In genomic region chr7:32728412-32729334, GRCh38 we compare ENCODE assay signal across 8 cellular contexts.
DNase-seq lines count a peak whose midpoint lies in the region; ATAC-seq and TF ChIP-seq lines count a peak whose summit lies in the region.
"Not testable (repeated sequence)": the region's sequence is repeated elsewhere in the genome, so short reads cannot be mapped to it uniquely, and the experiment has no call there.

No MANE protein-coding gene starts in this region.

- H3K79me2 ChIP-seq in MM.1S (ENCODE audit: low read length) = peaks cover 21% of the 10 kb centered on the region
- peaks cover 43% of the 10 kb centered on the region for H3K79me2 ChIP-seq in neural progenitor cell (ENCODE audit: low read depth)

- not testable (repeated sequence) for TF ChIP-seq POLR2A in testis (IDR thresholded peaks at IDR 0.05)

- ATAC-seq in activated naive CD4-positive, alpha-beta T cell treated with anti-CD3 and anti-CD28 coated beads, Interleukin-2, amount 50 U/mL, for 72 hours = peak; percentile 79 to 81

- H3K27me3 Mint-ChIP-seq in neural progenitor cell (ENCODE audit: insufficient read depth, low read depth) = not testable (repeated sequence)

- H3K9me3 Mint-ChIP-seq in activated naive CD4-positive, alpha-beta T cell treated with anti-CD3 and anti-CD28 coated beads, Interleukin-2, amount 50 U/mL, for 72 hours; neural progenitor cell: not testable (repeated sequence)

- H3K4me1 Mint-ChIP-seq in neural progenitor cell = peaks cover 14% of the 10 kb centered on the region

- CTCF ChIA-PET in HEK293T (lab: Yijun Ruan, JAX) = not testable (repeated sequence)

- 0 out of 2 replicates have a peak overlapping the region, but pooled peaks have one; percentile 74 for H2AFZ ChIP-seq in MM.1S (ENCODE audit: low read length)
- H2AFZ ChIP-seq in neural progenitor cell (replicated peaks) = peak overlapping the region; percentile 96

- H3F3A ChIP-seq in MM.1S (ENCODE audit: insufficient read depth, low read length) = peaks cover 18% of the 10 kb centered on the region
- H3F3A ChIP-seq in neural progenitor cell (ENCODE audit: low read depth) = peaks cover 18% of the 10 kb centered on the region

- POLR2A ChIA-PET in HEK293T (lab: Yijun Ruan, JAX) = not testable (repeated sequence)

- intact Hi-C loops in testis (cut with DNase I; ENCODE audit: low total_unique reads) = not testable (repeated sequence)

- H3K9ac ChIP-seq in MM.1S (ENCODE audit: low read length) (peak overlapping the region; percentile 60; the same call in 1 of the 2 replicates), neural progenitor cell (peak overlapping the region; percentile 49)

- H3K4me2 ChIP-seq in MM.1S (ENCODE audit: low read depth, low read length) = peak overlapping the region; percentile 47; the same call in 1 of the 2 replicates
- H3K4me2 ChIP-seq in neural progenitor cell = peak overlapping the region; percentile 80

- peak overlapping the region; percentile 86 for H3K4me3 Mint-ChIP-seq in neural progenitor cell

- 0% methylated on average over 45 of the region's 111 CpGs; no CpG with 5 or more reads in 1 of the 2 donors for WGBS in testis, 2 donors

- H3K4me1 ChIP-seq in MM.1S (ENCODE audit: low read length); neural progenitor cell; testis: not testable (repeated sequence)

- H3K27ac Mint-ChIP-seq in activated naive CD4-positive, alpha-beta T cell treated with anti-CD3 and anti-CD28 coated beads, Interleukin-2, amount 50 U/mL, for 72 hours; neural progenitor cell: not testable (repeated sequence)

- DNase-seq in GM03348 (ENCODE audit: low spot score) (peak; percentile 66), HEK293T (ENCODE audit: extremely low spot score) (peak; percentile 36), MM.1S (peak; percentile 72), SK-N-DZ (ENCODE audit: low spot score) (peak; percentile 75), germinal center (ENCODE audit: low spot score) (peak; percentile 8), neural progenitor cell (ENCODE audit: low spot score) (peak; percentile 89), testis (peak; percentile 81)
- peak; percentile 56 to 59 for DNase-seq in activated naive CD4-positive, alpha-beta T cell treated with anti-CD3 and anti-CD28 coated beads, Interleukin-2, amount 50 U/mL, for 72 hours (ENCODE audit: low spot score in 2 of 2)

- H3K4me3 ChIP-seq in MM.1S (ENCODE audit: low read length) (peak overlapping the region; percentile 66), neural progenitor cell (peak overlapping the region; percentile 83), testis (peak overlapping the region; percentile 83 to 87)

- not testable (repeated sequence) for H3K27me3 ChIP-seq in MM.1S (replicated peaks; ENCODE audit: insufficient read depth, low read length); neural progenitor cell; testis

- not testable (repeated sequence) for H3K36me3 Mint-ChIP-seq in activated naive CD4-positive, alpha-beta T cell treated with anti-CD3 and anti-CD28 coated beads, Interleukin-2, amount 50 U/mL, for 72 hours; neural progenitor cell

- not testable (repeated sequence) for TF ChIP-seq CTCF in MM.1S (IDR thresholded peaks at IDR 0.05; ENCODE audit: low read length); neural progenitor cell (IDR thresholded peaks at IDR 0.05); testis (IDR thresholded peaks at IDR 0.05)

- H3K9me3 ChIP-seq in MM.1S (replicated peaks; ENCODE audit: insufficient read depth, low read length); neural progenitor cell (ENCODE audit: low read depth); testis: not testable (repeated sequence)

- peak overlapping the region; percentile 73 for H3K27ac ChIP-seq in MM.1S (ENCODE audit: low read length)
- H3K27ac ChIP-seq in neural progenitor cell = peak overlapping the region; percentile 95
- peak overlapping the region; percentile 91 to 95 for H3K27ac ChIP-seq in testis

- not testable (repeated sequence) for H3K36me3 ChIP-seq in MM.1S (replicated peaks; ENCODE audit: insufficient read depth, low read length); neural progenitor cell; testis (ENCODE audit: low read depth, missing control alignments)

- H4K20me1 ChIP-seq in MM.1S (ENCODE audit: insufficient read depth, low read length) = not testable (repeated sequence)
- peaks cover 10% of the 10 kb centered on the region for H4K20me1 ChIP-seq in neural progenitor cell (ENCODE audit: low read depth)

- not testable (repeated sequence) for H3K9me2 ChIP-seq in MM.1S (replicated peaks; ENCODE audit: insufficient read depth, low read length)

Comparison
In these comparisons a context has a peak if more than half of its experiments do, and no peak if none do; other contexts are left out.
1. Peak in every context shown above with its lines: DNase-seq, ATAC-seq, H3K4me3 ChIP-seq and H3K27ac ChIP-seq.
2. DNase-seq: peak in every context shown above with its lines; median percentile 89 in neural progenitor cell; 81 in testis; 75 in SK-N-DZ; 72 in MM.1S; 66 in GM03348; 58 in activated naive CD4-positive, alpha-beta T cell treated with anti-CD3 and anti-CD28 coated beads, Interleukin-2, amount 50 U/mL, for 72 hours; 36 in HEK293T; 8 in germinal center.